Comparison of ENCODE assay signal across 9 cellular contexts in the genomic region with DNA sequence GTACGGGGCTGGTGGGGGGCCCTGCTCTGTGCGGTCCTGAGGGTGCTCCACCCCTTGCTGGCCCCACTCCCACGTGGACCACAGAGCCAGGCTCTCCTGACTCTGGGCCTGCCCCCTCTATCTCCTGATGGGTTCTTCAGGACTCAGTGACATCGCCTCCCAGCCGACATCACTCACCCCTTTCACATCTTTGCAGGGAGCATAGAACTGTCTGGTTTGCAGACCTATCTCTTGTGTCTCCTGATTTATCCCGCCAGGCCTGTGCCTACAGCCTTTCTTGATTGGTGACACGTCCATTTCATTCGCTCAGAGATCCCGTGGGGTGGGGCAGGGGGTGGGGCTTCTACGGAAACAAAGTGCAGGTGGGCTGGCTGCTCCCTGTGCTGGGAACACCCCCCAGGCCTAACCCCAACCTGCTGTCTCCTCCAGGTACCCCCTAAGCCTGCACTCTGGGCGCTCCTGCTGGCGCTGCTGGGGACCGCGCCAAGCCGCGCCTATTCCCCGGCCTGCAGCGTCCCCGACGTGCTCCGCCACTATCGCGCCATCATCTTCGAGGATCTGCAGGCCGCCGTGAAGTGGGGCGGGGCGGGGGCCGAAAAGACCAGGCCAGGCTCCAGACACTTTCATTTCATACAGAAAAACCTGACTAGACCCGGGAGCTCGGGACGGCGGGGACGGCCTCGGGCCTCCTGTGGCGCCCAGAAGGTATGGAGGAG. TPM values are rescaled to one million over a fixed set of nuclear protein-coding genes. Genes with fewer than 3 reads are reported as not detected.
DNase-seq lines count a peak whose midpoint lies in the region; ATAC-seq, FAIRE-seq and TF ChIP-seq lines count a peak whose summit lies in the region.
"Had no signal": no experiment of that assay in that cellular context is flagged by ENCODE, and none has a peak within 500 bp of the region (broad histone marks: within the 10 kb centered on the region; RNA-seq: fewer than 3 reads in every experiment).

No MANE protein-coding gene starts in this region.

- H3K4me3 ChIP-seq in GM12864 (ENCODE audit: low read depth, low read length) = peak overlapping the region; percentile 47

- ATAC-seq in activated naive CD4-positive, alpha-beta T cell treated with anti-CD3 and anti-CD28 coated beads, Interleukin-2, amount 50 U/mL, for 72 hours = peak in 1 of 2 donors; percentile 7

- peak overlapping the region; percentile 79 to 82 for H3K27ac Mint-ChIP-seq in activated naive CD4-positive, alpha-beta T cell treated with anti-CD3 and anti-CD28 coated beads, Interleukin-2, amount 50 U/mL, for 72 hours
- H3K27ac Mint-ChIP-seq in nephron progenitor cell = no peak overlapping the region

- H3K27me3 Mint-ChIP-seq in nephron progenitor cell (ENCODE audit: low read depth, poor library complexity) = peaks cover 61% of the 10 kb centered on the region

- no peaks in the 10 kb centered on the region for H3K9me3 Mint-ChIP-seq in activated naive CD4-positive, alpha-beta T cell treated with anti-CD3 and anti-CD28 coated beads, Interleukin-2, amount 50 U/mL, for 72 hours
- no peaks in the 10 kb centered on the region for H3K9me3 Mint-ChIP-seq in nephron progenitor cell

- FAIRE-seq in urothelium cell line (lab: Jason Lieb, UNC) = no peak
- FAIRE-seq: endometrium had no signal

- H3K4me3 Mint-ChIP-seq in nephron progenitor cell = peak overlapping the region; percentile 53

- DNase-seq in GM12864 (ENCODE audit: low read depth) (no peak), NCI-H1105 (lab: John Stamatoyannopoulos, UW) (peak; percentile 36), nephron progenitor cell (no peak), urothelium cell line (ENCODE audit: low spot score) (no peak), epidermal melanocyte (ENCODE audit: insufficient read length, low spot score) (no peak), NCI-H774 (lab: John Stamatoyannopoulos, UW) (no peak)
- DNase-seq in activated naive CD4-positive, alpha-beta T cell treated with anti-CD3 and anti-CD28 coated beads, Interleukin-2, amount 50 U/mL, for 72 hours (ENCODE audit: low spot score in 2 of 2) = peak in 1 of 2 donors; percentile 52
- no peak for DNase-seq in central memory CD4-positive, alpha-beta T cell

- no peaks in the 10 kb centered on the region for H3K36me3 Mint-ChIP-seq in activated naive CD4-positive, alpha-beta T cell treated with anti-CD3 and anti-CD28 coated beads, Interleukin-2, amount 50 U/mL, for 72 hours
- peaks cover 13% of the 10 kb centered on the region for H3K36me3 Mint-ChIP-seq in nephron progenitor cell (ENCODE audit: low read depth)

- no peak for TF ChIP-seq CTCF in GM12864 (IDR thresholded peaks at IDR 0.05; ENCODE audit: low read depth, low read length, missing control alignments)
- TF ChIP-seq CTCF in nephron progenitor cell (IDR thresholded peaks at IDR 0.05) = no peak

- H3K4me1 Mint-ChIP-seq in nephron progenitor cell = peaks cover 45% of the 10 kb centered on the region

RNA-seq across cellular contexts. Expression of a gene that starts 1.7 kb away (rescaled TPM):
- total RNA-seq in activated naive CD4-positive, alpha-beta T cell treated with anti-CD3 and anti-CD28 coated beads, Interleukin-2, amount 50 U/mL, for 72 hours = 10 to 100 TPM; 14.2 to 18.8 TPM

RNA-seq across cellular contexts. Expression of a gene that starts 11.8 kb away (rescaled TPM):
- 1 to 10 TPM in 1 of 2 donors, under 1 TPM in 1; 0.39 to 1.4 TPM for total RNA-seq in activated naive CD4-positive, alpha-beta T cell treated with anti-CD3 and anti-CD28 coated beads, Interleukin-2, amount 50 U/mL, for 72 hours

RNA-seq across cellular contexts. Expression of a gene that starts 25.3 kb away (rescaled TPM):
- 10 to 100 TPM; 21.9 to 79.3 TPM for total RNA-seq in activated naive CD4-positive, alpha-beta T cell treated with anti-CD3 and anti-CD28 coated beads, Interleukin-2, amount 50 U/mL, for 72 hours

RNA-seq across cellular contexts. Expression of a gene that starts 41.7 kb away (rescaled TPM):
- total RNA-seq in activated naive CD4-positive, alpha-beta T cell treated with anti-CD3 and anti-CD28 coated beads, Interleukin-2, amount 50 U/mL, for 72 hours = 10 to 100 TPM; 21.5 to 47.8 TPM

RNA-seq across cellular contexts. Expression of a gene that starts 42.2 kb away (rescaled TPM):
- 1 to 10 TPM in 1 of 2 donors, under 1 TPM in 1; 0.32 to 1.2 TPM for total RNA-seq in activated naive CD4-positive, alpha-beta T cell treated with anti-CD3 and anti-CD28 coated beads, Interleukin-2, amount 50 U/mL, for 72 hours
